11 cellular contexts compared by ENCODE assay signal in genomic region chr12:11578461-11578993, GRCh38.
A peak's percentile ranks its signal among the peaks of the same experiment; 100 is the strongest.
DNase-seq lines count a peak whose midpoint lies in the region; ATAC-seq and TF ChIP-seq lines count a peak whose summit lies in the region.
"Had no signal": no experiment of that assay in that cellular context is flagged by ENCODE, and none has a peak within 500 bp of the region (broad histone marks: within the 10 kb centered on the region; RNA-seq: fewer than 3 reads in every experiment).

No MANE protein-coding gene starts in this region.

- no peak overlapping the region for H2BK15ac ChIP-seq in mesendoderm (replicated peaks; ENCODE audit: low read depth)

- no peak overlapping the region for H2AK5ac ChIP-seq in mesendoderm (ENCODE audit: low read length)

- no peaks in the 10 kb centered on the region for H3K79me1 ChIP-seq in mesendoderm (ENCODE audit: low read length)

- H3K27ac ChIP-seq in mesendoderm (ENCODE audit: low read depth, low read length): no peak overlapping the region

- H3K56ac ChIP-seq in mesendoderm (ENCODE audit: low read length): no peak overlapping the region

- no peak overlapping the region for H3K4ac ChIP-seq in mesendoderm (ENCODE audit: low read depth, low read length)

- H3K27me3 ChIP-seq in mesendoderm (ENCODE audit: insufficient read depth, low read length, poor library complexity): no peaks in the 10 kb centered on the region

- intact Hi-C loops in mucosa of descending colon (cut with DNase I, micrococcal nuclease): no loop called here
- intact Hi-C loops in left colon (cut with DNase I, micrococcal nuclease): no loop called here

- H3K4me1 ChIP-seq in mesendoderm (ENCODE audit: control insufficient read depth, low read depth, low read length) (no peaks in the 10 kb centered on the region), mucosa of descending colon (ENCODE audit: low read depth) (peaks cover 6% of the 10 kb centered on the region)

- H2BK5ac ChIP-seq in mesendoderm (ENCODE audit: low read length): no peak overlapping the region

- TF ChIP-seq CTCF in GM12865 (IDR thresholded peaks at IDR 0.05; ENCODE audit: insufficient read depth, low read depth, low read length, missing control alignments): no peak
- no peak for TF ChIP-seq CTCF in mucosa of descending colon (IDR thresholded peaks at IDR 0.05)

- peak; percentile 63 for ATAC-seq in GM19023 (IDR thresholded peaks at IDR 0.05; ENCODE audit: unreplicated experiment)
- ATAC-seq in HG02763 (IDR thresholded peaks at IDR 0.05; ENCODE audit: unreplicated experiment): peak; percentile 52
- ATAC-seq in mucosa of descending colon: no peak
- no peak for ATAC-seq in left colon

- H3K9ac ChIP-seq in mesendoderm (ENCODE audit: low read length): no peak overlapping the region

- H3K4me2 ChIP-seq in mesendoderm (ENCODE audit: low read length): no peak overlapping the region

- no peak overlapping the region for H3K23ac ChIP-seq in mesendoderm (ENCODE audit: low read length)

- no peaks in the 10 kb centered on the region for H3K9me3 ChIP-seq in mucosa of descending colon

- H4K8ac ChIP-seq in mesendoderm (ENCODE audit: low read depth, low read length): no peak overlapping the region

- no peak overlapping the region for H3K18ac ChIP-seq in mesendoderm (ENCODE audit: low read length)

- peak overlapping the region; percentile 28 for H3K4me3 ChIP-seq in GM12865 (ENCODE audit: low read depth, low read length)
- no peak overlapping the region for H3K4me3 ChIP-seq in mesendoderm (ENCODE audit: low read length)
- H3K4me3 ChIP-seq in mucosa of descending colon: no peak overlapping the region

- DNase-seq in GM12865 (ENCODE audit: low read depth) (peak; percentile 87), NOMO-1 treated with DMSO at 0.1 percent for 48 hours (lab: John Stamatoyannopoulos, UW; ENCODE audit: unreplicated experiment) (peak; percentile 77), mesendoderm (no peak), mucosa of descending colon (no peak), left colon (no peak), HuH-7 (ENCODE audit: low spot score) (no peak)
- DNase-seq: NCI-H2107; SHP77 treated with DMSO at 0.1 percent for 48 hours; stimulated activated CD4-positive, alpha-beta T cell treated with anti-CD3 and anti-CD28 coated beads, Interleukin-4, amount 100 ng/mL, for 4 hours had no signal

- WGBS in mesendoderm (ENCODE audit: extremely low coverage, insufficient coverage, low lambda C conversion rate): 100% methylated on average over 1 of the region's 3 CpGs

- H2BK120ac ChIP-seq in mesendoderm (ENCODE audit: low read depth, low read length): no peak overlapping the region

- no peaks in the 10 kb centered on the region for H3K79me2 ChIP-seq in mesendoderm (ENCODE audit: control insufficient read depth, insufficient read depth, low read length)

- no peaks in the 10 kb centered on the region for H3K36me3 ChIP-seq in mesendoderm (ENCODE audit: control insufficient read depth, insufficient read depth, low read length)
- H3K36me3 ChIP-seq in mucosa of descending colon (ENCODE audit: low read depth): peaks cover 4% of the 10 kb centered on the region

- no peak overlapping the region for H4K5ac ChIP-seq in mesendoderm (ENCODE audit: low read length)

Comparison
In these comparisons a context has a peak if more than half of its experiments do, and no peak if none do; other contexts are left out.
1. DNase-seq: peak in GM12865 (single experiment) and NOMO-1 treated with DMSO at 0.1 percent for 48 hours (single experiment); none in mesendoderm (single experiment), mucosa of descending colon (0 of 3), left colon (0 of 2) and HuH-7 (single experiment).
2. ATAC-seq: peak in GM19023 (single experiment) and HG02763 (single experiment); none in mucosa of descending colon (single experiment) and left colon (single experiment).